In the genomic region with DNA sequence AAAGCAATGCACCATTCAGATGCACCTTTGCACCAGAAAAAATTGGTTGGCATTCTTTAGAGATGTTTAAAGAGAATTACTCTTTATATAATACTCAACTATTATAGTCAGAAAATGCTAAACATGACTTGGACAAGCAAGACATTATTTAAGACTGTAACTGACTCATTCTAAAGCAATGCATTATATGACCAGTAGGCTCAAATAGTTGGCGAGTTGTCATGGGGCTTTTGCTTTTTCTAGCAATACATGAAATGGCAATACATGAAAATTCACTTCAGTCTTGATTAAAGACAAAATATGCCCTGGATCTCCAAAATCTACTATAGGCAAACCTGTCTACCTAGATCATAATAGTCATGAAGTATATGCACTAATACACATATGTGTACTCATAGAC, we compare ENCODE assay signal across 16 cellular contexts.
DNase-seq lines count a peak whose midpoint lies in the region; ATAC-seq and TF ChIP-seq lines count a peak whose summit lies in the region.
"Had no signal": no experiment of that assay in that cellular context is flagged by ENCODE, and none has a peak within 500 bp of the region (broad histone marks: within the 10 kb centered on the region; RNA-seq: fewer than 3 reads in every experiment).

No MANE protein-coding gene starts in this region.

- H3K27me3 ChIP-seq in RWPE2 (ENCODE audit: insufficient read depth, poor library complexity, severe bottlenecking): no peaks in the 10 kb centered on the region
- no peaks in the 10 kb centered on the region for H3K27me3 ChIP-seq in fibroblast of lung (ENCODE audit: control insufficient read depth, insufficient read depth, low read length)

- H3K9me3 ChIP-seq in RWPE2 (ENCODE audit: severe bottlenecking): no peaks in the 10 kb centered on the region
- H3K9me3 ChIP-seq in fibroblast of lung (ENCODE audit: control insufficient read depth, insufficient read depth, low read depth, low read length): no peaks in the 10 kb centered on the region

- H3K27ac Mint-ChIP-seq in endothelial cell (ENCODE audit: unreplicated experiment): no peak overlapping the region
- H3K27ac Mint-ChIP-seq: activated T-helper 1 cell treated with anti-CD3 and anti-CD28 coated beads, Interleukin-12 subunit alpha, Interleukin-12 subunit beta, Interleukin-2, Interleukin-4 antibody, amounts not matched to agents 30 ng/mL and 10 ng/mL and 1 ng/mL, durations not matched to agents 14 hours and 24 hours and 36 hours; H9; nephron had no signal

- TF ChIP-seq CTCF in RWPE2 (IDR thresholded peaks at IDR 0.05; ENCODE audit: poor library complexity, severe bottlenecking) (no peak), fibroblast of lung (conservative IDR thresholded peaks at IDR 0.05 in 1 of 2, IDR thresholded peaks at IDR 0.05 in 1 of 2; ENCODE audit: low read depth in 1 of 2, low read length in 2 of 2) (no peak), endothelial cell (IDR thresholded peaks at IDR 0.05; ENCODE audit: unreplicated experiment) (no peak)

- H3K9me3 Mint-ChIP-seq in endothelial cell (ENCODE audit: unreplicated experiment): no peaks in the 10 kb centered on the region
- H3K9me3 Mint-ChIP-seq: activated T-helper 1 cell treated with anti-CD3 and anti-CD28 coated beads, Interleukin-12 subunit alpha, Interleukin-12 subunit beta, Interleukin-2, Interleukin-4 antibody, amounts not matched to agents 30 ng/mL and 10 ng/mL and 1 ng/mL, durations not matched to agents 14 hours and 24 hours and 36 hours; H9; nephron had no signal

- no peaks in the 10 kb centered on the region for H3K36me3 Mint-ChIP-seq in endothelial cell (ENCODE audit: low read depth, unreplicated experiment)

- H4K20me1 ChIP-seq in fibroblast of lung (ENCODE audit: control insufficient read depth, extremely low read depth, insufficient read depth, low read length): no peaks in the 10 kb centered on the region

- H3K4me1 Mint-ChIP-seq in endothelial cell (ENCODE audit: unreplicated experiment): no peaks in the 10 kb centered on the region
- H3K4me1 Mint-ChIP-seq: nephron had no signal

- H3K4me3 Mint-ChIP-seq in endothelial cell (ENCODE audit: unreplicated experiment): no peak overlapping the region
- H3K4me3 Mint-ChIP-seq: activated T-helper 1 cell treated with anti-CD3 and anti-CD28 coated beads, Interleukin-12 subunit alpha, Interleukin-12 subunit beta, Interleukin-2, Interleukin-4 antibody, amounts not matched to agents 30 ng/mL and 10 ng/mL and 1 ng/mL, durations not matched to agents 14 hours and 24 hours and 36 hours; H9; nephron had no signal

- H3K27ac ChIP-seq in RWPE2 (ENCODE audit: poor library complexity, severe bottlenecking): no peak overlapping the region
- no peak overlapping the region for H3K27ac ChIP-seq in fibroblast of lung (ENCODE audit: insufficient read depth, low read length)
- H3K27ac ChIP-seq: skin epidermis had no signal

- ATAC-seq in RWPE2 (ENCODE audit: low read depth): peak; percentile 70
- no peak for ATAC-seq in GM21619 (IDR thresholded peaks at IDR 0.05; ENCODE audit: unreplicated experiment)

- no peak overlapping the region for H3K9ac ChIP-seq in fibroblast of lung (ENCODE audit: insufficient read depth, low read length)

- H3K4me3 ChIP-seq in RWPE2 (ENCODE audit: severe bottlenecking) (no peak overlapping the region), fibroblast of lung (replicated peaks in 1 of 4; ENCODE audit: control extremely low read depth in 1 of 4, insufficient read depth in 1 of 4, low read depth in 3 of 4, low read length in 4 of 4) (no peak overlapping the region), skeletal muscle cell (ENCODE audit: low read depth, low read length) (no peak overlapping the region)
- H3K4me3 ChIP-seq: skin epidermis had no signal

- DNase-seq in GM03348 (ENCODE audit: low spot score) (peak; percentile 33), RWPE2 (ENCODE audit: low spot score) (no peak), fibroblast of lung (ENCODE audit: low read depth in 2 of 2) (peak; percentile 9 to 82), skeletal muscle cell (ENCODE audit: low read depth) (peak; percentile 33), NCI-H526 treated with DMSO at 0.1 percent for 48 hours (lab: John Stamatoyannopoulos, UW) (no peak), endothelial cell (ENCODE audit: low spot score) (no peak), ecto neural progenitor cell (ENCODE audit: low spot score) (no peak)
- DNase-seq: activated CD4-positive, alpha-beta T cell treated with anti-CD3 and anti-CD28 coated beads, Interleukin-2, amount 50 U/mL, for 1 hour; anterior cingulate cortex; H9; NCI-H1092; OCI-M1 had no signal

- H3K79me2 ChIP-seq in fibroblast of lung (ENCODE audit: control insufficient read depth, insufficient read depth, low read length): no peaks in the 10 kb centered on the region

- peaks cover 10% of the 10 kb centered on the region for H3K4me1 ChIP-seq in RWPE2 (ENCODE audit: insufficient read depth, poor library complexity, severe bottlenecking)
- peaks cover 2% of the 10 kb centered on the region for H3K4me1 ChIP-seq in fibroblast of lung (ENCODE audit: control insufficient read depth, extremely low read depth, insufficient read depth, low read length)

- H3K36me3 ChIP-seq in RWPE2 (ENCODE audit: low read depth): no peaks in the 10 kb centered on the region
- no peaks in the 10 kb centered on the region for H3K36me3 ChIP-seq in fibroblast of lung (ENCODE audit: control insufficient read depth, insufficient read depth, low read length)

- no peak overlapping the region for H2AFZ ChIP-seq in fibroblast of lung (ENCODE audit: low read length)

- H3K27me3 Mint-ChIP-seq in endothelial cell (ENCODE audit: unreplicated experiment): peaks cover 3% of the 10 kb centered on the region

- no peak overlapping the region for H3K4me2 ChIP-seq in fibroblast of lung (ENCODE audit: extremely low read depth, insufficient read depth, low read length)

Comparison
In these comparisons a context has a peak if more than half of its experiments do, and no peak if none do; other contexts are left out.
1. DNase-seq: peak in GM03348 (single experiment), fibroblast of lung (2 of 2) and skeletal muscle cell (single experiment); none in RWPE2 (single experiment), NCI-H526 treated with DMSO at 0.1 percent for 48 hours (single experiment), endothelial cell (single experiment) and ecto neural progenitor cell (single experiment).